In genomic region chr9:98039474-98040072, GRCh38 we compare ENCODE assay signal across 1 cellular context.
TF ChIP-seq lines count a peak whose summit lies in the region.

No MANE protein-coding gene starts in this region.

TF ChIP-seq in K562, 482 proteins besides CTCF, POLR2A, EP300 and RAD21:
- TF ChIP-seq PHB2 (IDR thresholded peaks at IDR 0.05; ENCODE audit: low read depth) (no peak), CAMTA2 (CRISPR knock-in tag; conservative IDR thresholded peaks at IDR 0.05) (no peak), TFAP4 (CRISPR knock-in tag; IDR thresholded peaks at IDR 0.05; ENCODE audit: borderline replicate concordance) (peak; percentile 59; the same call in 1 of the 2 replicates)
